In the genomic region with DNA sequence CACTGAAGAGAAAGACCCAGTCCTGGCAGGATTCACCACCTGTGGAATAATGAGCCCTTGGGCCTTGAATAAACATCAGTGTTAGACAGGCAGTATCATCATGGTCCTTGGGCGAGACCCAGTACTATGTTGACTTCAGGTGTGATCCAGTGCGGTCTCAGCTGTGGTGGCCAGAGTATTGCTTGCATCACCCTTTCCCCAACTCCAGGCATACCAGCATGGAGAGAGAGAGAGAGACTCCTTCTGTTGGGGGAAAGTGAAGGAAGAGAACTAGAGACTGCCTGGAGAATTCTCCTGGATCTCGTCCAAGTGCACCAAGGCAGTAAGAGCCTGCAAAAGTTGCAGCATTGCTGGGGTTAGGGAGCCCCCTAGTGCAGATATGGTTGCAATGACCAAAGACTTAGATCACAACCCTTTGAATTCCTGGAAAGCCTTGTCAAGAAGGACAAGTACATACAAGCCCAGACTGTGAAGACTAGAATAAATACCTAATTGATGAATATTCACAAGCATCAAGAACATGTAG, we compare ENCODE assay signal across 8 cellular contexts.
DNase-seq lines count a peak whose midpoint lies in the region; ATAC-seq and TF ChIP-seq lines count a peak whose summit lies in the region.

No MANE protein-coding gene starts in this region.

- no peaks in the 10 kb centered on the region for H3K27me3 ChIP-seq in transverse colon

- peaks cover 0 to 9% of the 10 kb centered on the region in 2 donors for H3K9me3 ChIP-seq in transverse colon

- DNase-seq in DMS79 treated with DMSO at 0.1 percent for 48 hours (lab: John Stamatoyannopoulos, UW) (peak; percentile 76), HPDE6-E6E7 (ENCODE audit: extremely low spot score) (peak; percentile 67), NCI-H748 (lab: John Stamatoyannopoulos, UW; ENCODE audit: unreplicated experiment) (peak; percentile 83), transverse colon (peak; percentile 65)
- peak; percentile 37 to 49 for DNase-seq in activated CD4-positive, alpha-beta T cell treated with anti-CD3 and anti-CD28 coated beads, Interleukin-2, amount 50 U/mL, for 48 hours

- H3K9me3 Mint-ChIP-seq in nephron = peaks cover 26% of the 10 kb centered on the region

- TF ChIP-seq CTCF in nephron (IDR thresholded peaks at IDR 0.05; ENCODE audit: unreplicated experiment in 3 of 3) (peak; percentile 26 to 53 (median 35)), transverse colon (IDR thresholded peaks at IDR 0.05) (peak; percentile 48 to 61 (median 52))

- intact Hi-C loops in transverse colon (cut with DNase I; ENCODE audit: low total_unique reads) = no loop called here

- WGBS in transverse colon (ENCODE audit: low coverage in 1 of 2), 2 donors = 63% methylated on average over 3 of the region's 3 CpGs; no CpG with 5 or more reads in 1 of the 2 donors

- no peaks in the 10 kb centered on the region for H3K4me1 ChIP-seq in transverse colon

- no peaks in the 10 kb centered on the region for H3K36me3 ChIP-seq in transverse colon

- H3K4me1 Mint-ChIP-seq in nephron = no peaks in the 10 kb centered on the region

- no peaks in the 10 kb centered on the region for H3K36me3 Mint-ChIP-seq in nephron (ENCODE audit: low read depth)

- H3K27ac ChIP-seq in transverse colon = no peak overlapping the region

- in situ Hi-C loops in transverse colon (cut with MboI; ENCODE audit: low pct_ligation_motif_present in 1 of 4, low pct_unique_long_range_greater_than_20kb in 1 of 4, low sequenced_read_pairs in 3 of 4) = loop anchor here in 1 of 4 donors (10.0 kb wide), 1 partner anchor 725 kb away; no protein-coding TSS in a partner anchor

- H3K4me3 ChIP-seq in transverse colon = no peak overlapping the region

- ATAC-seq in esophagus mucosa (peak; percentile 93), GM21526 (IDR thresholded peaks at IDR 0.05; ENCODE audit: low FRiP score, unreplicated experiment) (no peak)

- no peak overlapping the region for H3K4me3 Mint-ChIP-seq in nephron

- TF ChIP-seq EP300 in transverse colon (IDR thresholded peaks at IDR 0.05; ENCODE audit: low read depth) = no peak

- no peak for TF ChIP-seq POLR2A in transverse colon (IDR thresholded peaks at IDR 0.05)

- H3K27me3 Mint-ChIP-seq in nephron (ENCODE audit: low read depth) = no peaks in the 10 kb centered on the region

- H3K27ac Mint-ChIP-seq in nephron = no peak overlapping the region
